26 cellular contexts compared by ENCODE assay signal in genomic region chr10:77713506-77714280, GRCh38.
DNase-seq lines count a peak whose midpoint lies in the region; ATAC-seq, FAIRE-seq and TF ChIP-seq lines count a peak whose summit lies in the region.
"Had no signal": no experiment of that assay in that cellular context is flagged by ENCODE, and none has a peak within 500 bp of the region (broad histone marks: within the 10 kb centered on the region; RNA-seq: fewer than 3 reads in every experiment).

No MANE protein-coding gene starts in this region.

- peaks cover 5% of the 10 kb centered on the region for H3K36me3 Mint-ChIP-seq in astrocyte (ENCODE audit: low read depth, unreplicated experiment)
- H3K36me3 Mint-ChIP-seq: T-cell had no signal

- H3K36me3 ChIP-seq in astrocyte (ENCODE audit: insufficient read depth, low read length) = no peaks in the 10 kb centered on the region
- H3K36me3 ChIP-seq: pancreas, tibial artery had no signal

- peaks cover 5% of the 10 kb centered on the region for H3K9me3 Mint-ChIP-seq in astrocyte (ENCODE audit: unreplicated experiment)
- H3K9me3 Mint-ChIP-seq: T-cell had no signal

- no peaks in the 10 kb centered on the region for H4K20me1 ChIP-seq in astrocyte (ENCODE audit: insufficient read depth, low read length)

- no peak for ATAC-seq in GM19324 (IDR thresholded peaks at IDR 0.05; ENCODE audit: low FRiP score, unreplicated experiment)
- ATAC-seq: pancreas, sciatic nerve, T-cell had no signal

- peaks cover 18% of the 10 kb centered on the region for H3K4me1 ChIP-seq in astrocyte (ENCODE audit: insufficient read depth, low read length)
- H3K4me1 ChIP-seq: pancreas had no signal

- no peak overlapping the region for H3K27ac Mint-ChIP-seq in astrocyte (ENCODE audit: unreplicated experiment)

- no peak overlapping the region for H3K4me3 ChIP-seq in HFF-Myc (replicated peaks; ENCODE audit: low read depth, low read length)
- H3K4me3 ChIP-seq in astrocyte (ENCODE audit: insufficient read depth, low read depth, low read length) = no peak overlapping the region
- H3K4me3 ChIP-seq: lung, pancreas, tibial artery had no signal

- H3K4me3 Mint-ChIP-seq in astrocyte (ENCODE audit: unreplicated experiment) = no peak overlapping the region
- H3K4me3 Mint-ChIP-seq: T-cell had no signal

- H3K4me2 ChIP-seq in astrocyte (ENCODE audit: low read length) = peak overlapping the region; percentile 56

- H3K4me1 Mint-ChIP-seq in astrocyte (ENCODE audit: low read depth, unreplicated experiment) = peaks cover 7% of the 10 kb centered on the region

- H3K27ac ChIP-seq in astrocyte (ENCODE audit: low read depth, low read length) (no peak overlapping the region), temporal lobe (ENCODE audit: low read depth, low read length) (peak overlapping the region; percentile 31)
- H3K27ac ChIP-seq: pancreas, tibial artery had no signal

- no peaks in the 10 kb centered on the region for H3K27me3 ChIP-seq in astrocyte (ENCODE audit: insufficient read depth, low read length)
- H3K27me3 ChIP-seq: pancreas had no signal

- DNase-seq in HFF-Myc (ENCODE audit: extremely low read depth, low read depth) = peak; percentile 59
- peak; percentile 47 for DNase-seq in astrocyte (ENCODE audit: low read depth)
- DNase-seq in islet precursor cell = peak; percentile 82
- DNase-seq in NCI-H1048 (lab: John Stamatoyannopoulos, UW) = no peak
- DNase-seq in medulla oblongata (ENCODE audit: extremely low spot score) = no peak
- DNase-seq: activated CD4-positive, alpha-beta T cell treated with anti-CD3 and anti-CD28 coated beads, Interleukin-2, amount 50 U/mL, for 1 hour; activated CD8-positive, alpha-beta memory T cell treated with anti-CD3 and anti-CD28 coated beads, Interleukin-2, amount 50 U/mL, for 48 hours; activated gamma-delta T cell; Caco-2; central memory CD4-positive, alpha-beta T cell; kidney; NCI-H1930; NCI-H2227 treated with DMSO at 0.1 percent for 48 hours; NCI-H774; OCI-M1; pancreas; SHP77; stimulated activated CD4-positive, alpha-beta T cell treated with anti-CD3 and anti-CD28 coated beads, Interleukin-1b, Interleukin-23, amount 100 ng/mL, for 48 hours; stimulated activated naive CD4-positive, alpha-beta T cell; T-cell; tibial artery had no signal

- no peak for FAIRE-seq in astrocyte (lab: Jason Lieb, UNC)
- FAIRE-seq: frontal cortex, kidney, pancreas had no signal

- H3K79me2 ChIP-seq in astrocyte (ENCODE audit: insufficient read depth, low read length) = no peaks in the 10 kb centered on the region

- H3K9ac ChIP-seq in astrocyte (ENCODE audit: low read length) = peak overlapping the region; percentile 14

- peak overlapping the region; percentile 31 for H2AFZ ChIP-seq in astrocyte (ENCODE audit: low read depth, low read length)

- no peaks in the 10 kb centered on the region for H3K9me3 ChIP-seq in astrocyte (ENCODE audit: insufficient read depth, low read depth, low read length)
- H3K9me3 ChIP-seq: Caco-2, pancreas, tibial artery had no signal

- TF ChIP-seq CTCF in HFF-Myc (IDR thresholded peaks at IDR 0.05; ENCODE audit: low read depth, low read length, missing control alignments) (no peak), astrocyte (IDR thresholded peaks at IDR 0.05; ENCODE audit: insufficient read depth, low read depth, low read length) (no peak)

- peaks cover 4% of the 10 kb centered on the region for H3K27me3 Mint-ChIP-seq in astrocyte (ENCODE audit: low read depth, unreplicated experiment)

Comparison
In these comparisons a context has a peak if more than half of its experiments do, and no peak if none do; other contexts are left out.
1. DNase-seq: peak in HFF-Myc (single experiment), astrocyte (single experiment) and islet precursor cell (single experiment); none in NCI-H1048 (single experiment) and medulla oblongata (single experiment).